Comparison of ENCODE assay signal across 11 cellular contexts in genomic region chr19:36041831-36042230, GRCh38. TPM values are rescaled to one million over a fixed set of nuclear protein-coding genes. Genes with fewer than 3 reads are reported as not detected.
DNase-seq lines count a peak whose midpoint lies in the region; ATAC-seq and TF ChIP-seq lines count a peak whose summit lies in the region.
"Had no signal": no experiment of that assay in that cellular context is flagged by ENCODE, and none has a peak within 500 bp of the region (broad histone marks: within the 10 kb centered on the region; RNA-seq: fewer than 3 reads in every experiment).

No MANE protein-coding gene starts in this region.

- no CpG with 5 or more reads among the region's 3 CpGs for WGBS in neuronal stem cell (ENCODE audit: extremely low coverage in 2 of 2, insufficient read length in 2 of 2, insufficient replicate concordance in 1 of 2), 2 donors

- no peak overlapping the region for H3K18ac ChIP-seq in neuronal stem cell (ENCODE audit: low read length)

- H3K4me1 ChIP-seq in neuronal stem cell (ENCODE audit: control insufficient read depth in 2 of 2, insufficient read depth in 1 of 2, low read depth in 1 of 2, low read length in 2 of 2) = peaks cover 0 to 3% of the 10 kb centered on the region in 2 donors

- no peak overlapping the region for H4K91ac ChIP-seq in neuronal stem cell (ENCODE audit: low read depth, low read length, poor library complexity)

- no peak overlapping the region for H3K14ac ChIP-seq in neuronal stem cell (ENCODE audit: low read length)

- no peak overlapping the region for H3K4ac ChIP-seq in neuronal stem cell (ENCODE audit: low read length)

- H3K27ac ChIP-seq in neuronal stem cell (replicated peaks; ENCODE audit: low read length) = peak overlapping the region; percentile 9

- no peaks in the 10 kb centered on the region for H3K9me3 ChIP-seq in neuronal stem cell (replicated peaks in 1 of 2; ENCODE audit: control insufficient read depth in 2 of 2, insufficient read depth in 1 of 2, low read depth in 1 of 2, low read length in 2 of 2)

- H3K9me3 Mint-ChIP-seq in stimulated activated memory B cell treated with anti-CD40 and anti-IgM and Interleukin-4, amounts not matched to agents 10 μg/mL and 1 μg/mL and 100 μg/mL, for 72 hours = no peaks in the 10 kb centered on the region

- no peaks in the 10 kb centered on the region for H3K27me3 ChIP-seq in neuronal stem cell (ENCODE audit: control insufficient read depth in 3 of 3, insufficient read depth in 3 of 3, low read depth in 1 of 3, low read length in 3 of 3)

- peaks cover 2% of the 10 kb centered on the region for H3K79me1 ChIP-seq in neuronal stem cell (ENCODE audit: low read depth, low read length)

- no peaks in the 10 kb centered on the region for H3K4me1 Mint-ChIP-seq in stimulated activated memory B cell treated with anti-CD40 and anti-IgM and Interleukin-4, amounts not matched to agents 10 μg/mL and 1 μg/mL and 100 μg/mL, for 72 hours

- no peak overlapping the region for H3K9ac ChIP-seq in neuronal stem cell (ENCODE audit: low read depth, low read length, poor library complexity)

- no peak overlapping the region for H2AFZ ChIP-seq in neuronal stem cell (ENCODE audit: low read length)

- H3K36me3 Mint-ChIP-seq in stimulated activated memory B cell treated with anti-CD40 and anti-IgM and Interleukin-4, amounts not matched to agents 10 μg/mL and 1 μg/mL and 100 μg/mL, for 72 hours = peaks cover 19% of the 10 kb centered on the region

- H3K4me3 Mint-ChIP-seq in stimulated activated memory B cell treated with anti-CD40 and anti-IgM and Interleukin-4, amounts not matched to agents 10 μg/mL and 1 μg/mL and 100 μg/mL, for 72 hours = no peak overlapping the region

- H2BK12ac ChIP-seq in neuronal stem cell (ENCODE audit: low read length) = no peak overlapping the region

- H2BK15ac ChIP-seq in neuronal stem cell (ENCODE audit: low read length) = no peak overlapping the region

- no peak overlapping the region for H2BK5ac ChIP-seq in neuronal stem cell (ENCODE audit: low read length)

- no peak overlapping the region for H3K23ac ChIP-seq in neuronal stem cell (ENCODE audit: low read depth, low read length, poor library complexity)

- no peak overlapping the region for H2AK5ac ChIP-seq in neuronal stem cell (ENCODE audit: low read depth, low read length)

- in situ Hi-C loops in G401 (cut with HindIII; ENCODE audit: low sequenced_read_pairs) = no loop called here

- H3K4me3 ChIP-seq in AG09309 (ENCODE audit: control insufficient read depth, low read depth, low read length) = no peak overlapping the region
- H3K4me3 ChIP-seq in neuronal stem cell (ENCODE audit: low read length in 2 of 2) = no peak overlapping the region

- no peak for TF ChIP-seq CTCF in AG09309 (IDR thresholded peaks at IDR 0.05; ENCODE audit: control insufficient read depth, insufficient read depth, low read depth, low read length, missing control alignments)

- peaks cover 0 to 16% of the 10 kb centered on the region in 2 donors for H3K36me3 ChIP-seq in neuronal stem cell (replicated peaks in 1 of 2; ENCODE audit: control insufficient read depth in 2 of 2, insufficient read depth in 2 of 2, low read length in 2 of 2)

- peak; percentile 77 for DNase-seq in AG09309 (ENCODE audit: low read depth)
- DNase-seq in NCI-H226 = peak; percentile 94
- DNase-seq in fibroblast of peridontal ligament (ENCODE audit: extremely low read depth) = peak; percentile 88
- no peak for DNase-seq in neuronal stem cell (ENCODE audit: low spot score)
- DNase-seq in DMS153 treated with DMSO at 0.1 percent for 48 hours (lab: John Stamatoyannopoulos, UW; ENCODE audit: unreplicated experiment) = no peak
- DNase-seq in G401 (ENCODE audit: low spot score) = no peak
- DNase-seq: activated T-cell treated with anti-CD3 and anti-CD28 coated beads, Interleukin-2, amount 50 U/mL, for 48 hours; NCI-H1436 treated with DMSO at 0.1 percent for 48 hours had no signal

- no peak overlapping the region for H4K8ac ChIP-seq in neuronal stem cell (ENCODE audit: low read depth, low read length)

- H3K4me2 ChIP-seq in neuronal stem cell (ENCODE audit: insufficient read depth, low read length, poor library complexity, severe bottlenecking) = no peak overlapping the region

- no peak for ATAC-seq in GM18870 (IDR thresholded peaks at IDR 0.05; ENCODE audit: unreplicated experiment)
- ATAC-seq in stimulated activated memory B cell treated with anti-CD40 and anti-IgM and Interleukin-4, amounts not matched to agents 10 μg/mL and 1 μg/mL and 100 μg/mL, for 72 hours = no peak

- no peak overlapping the region for H2BK120ac ChIP-seq in neuronal stem cell (ENCODE audit: low read depth, low read length)

- no peaks in the 10 kb centered on the region for H3K27me3 Mint-ChIP-seq in stimulated activated memory B cell treated with anti-CD40 and anti-IgM and Interleukin-4, amounts not matched to agents 10 μg/mL and 1 μg/mL and 100 μg/mL, for 72 hours

- no peak overlapping the region for H3K27ac Mint-ChIP-seq in stimulated activated memory B cell treated with anti-CD40 and anti-IgM and Interleukin-4, amounts not matched to agents 10 μg/mL and 1 μg/mL and 100 μg/mL, for 72 hours

RNA-seq across cellular contexts. Expression of gene CLIP3, which starts 9.2 kb away (rescaled TPM):
- polyA plus RNA-seq in neuronal stem cell (2013, experiment 1 of 2) = 106 TPM
- polyA plus RNA-seq in neuronal stem cell (2013, experiment 2 of 2) = 105 TPM
- 0.37 TPM in 1 of 2 replicates, not detected in the other for total RNA-seq in G401 (2014; rRNA removed; shearing (Covaris generic))

RNA-seq across cellular contexts. Expression of gene THAP8, which starts 12.3 kb away (rescaled TPM):
- 8.9 TPM for polyA plus RNA-seq in neuronal stem cell (2013, experiment 1 of 2)
- 8.0 TPM for polyA plus RNA-seq in neuronal stem cell (2013, experiment 2 of 2)
- 0.37 and 5.2 TPM in 2 replicates for total RNA-seq in G401 (2014; rRNA removed; shearing (Covaris generic))

RNA-seq across cellular contexts. Expression of gene WDR62, which starts 12.9 kb away (rescaled TPM):
- polyA plus RNA-seq in neuronal stem cell (2013, experiment 1 of 2) = 14.6 TPM
- 14.1 TPM for polyA plus RNA-seq in neuronal stem cell (2013, experiment 2 of 2)
- total RNA-seq in G401 (2014; rRNA removed; shearing (Covaris generic)) = 9.7 and 12.9 TPM in 2 replicates

RNA-seq across cellular contexts. Expression of gene ALKBH6, which starts 27.8 kb away (rescaled TPM):
- polyA plus RNA-seq in neuronal stem cell (2013, experiment 1 of 2) = 20.4 TPM
- 19.3 TPM for polyA plus RNA-seq in neuronal stem cell (2013, experiment 2 of 2)
- total RNA-seq in G401 (2014; rRNA removed; shearing (Covaris generic)) = 28.2 and 39.3 TPM in 2 replicates

RNA-seq across cellular contexts. Expression of gene SYNE4, which starts 33.2 kb away (rescaled TPM):
- polyA plus RNA-seq in neuronal stem cell (2013, experiment 1 of 2) = 3.9 TPM
- 3.9 TPM for polyA plus RNA-seq in neuronal stem cell (2013, experiment 2 of 2)
- total RNA-seq in G401 (2014; rRNA removed; shearing (Covaris generic)) = 0.37 and 1.1 TPM in 2 replicates
- total RNA-seq: SK-MEL-5 had no signal

Comparison
In these comparisons a context has a peak if more than half of its experiments do, and no peak if none do; other contexts are left out.
1. DNase-seq: peak in AG09309 (single experiment), NCI-H226 (single experiment) and fibroblast of peridontal ligament (single experiment); none in neuronal stem cell (single experiment), DMS153 treated with DMSO at 0.1 percent for 48 hours (single experiment) and G401 (single experiment).